In genomic region chr1:221822591-221822990, GRCh38 we compare ENCODE assay signal across 1 cellular context.
TF ChIP-seq lines count a peak whose summit lies in the region.

No MANE protein-coding gene starts in this region.

TF ChIP-seq in GM12878, 131 proteins besides CTCF, POLR2A, EP300 and RAD21 (continued from another document):
- TF ChIP-seq E4F1 (IDR thresholded peaks at IDR 0.05; ENCODE audit: borderline replicate concordance, partially characterized antibody): no peak
- no peak for TF ChIP-seq RUNX3 (IDR thresholded peaks at IDR 0.05; ENCODE audit: low read length)
